In genomic region chr13:78431328-78431727, GRCh38 we compare ENCODE assay signal across 31 cellular contexts.
"Had no signal": no experiment of that assay in that cellular context is flagged by ENCODE, and none has a peak within 500 bp of the region (broad histone marks: within the 10 kb centered on the region; RNA-seq: fewer than 3 reads in every experiment).

No MANE protein-coding gene starts in this region.

- H3K4me1 ChIP-seq: Peyer's patch, SJSA1 had no signal

- H3K9me3 ChIP-seq: MG63, Peyer's patch, SJSA1 had no signal

- H3K9me3 Mint-ChIP-seq: activated CD4-positive, alpha-beta memory T cell treated with anti-CD3 and anti-CD28 coated beads for 36 hours; activated CD4-positive, alpha-beta T cell treated with anti-CD3 and anti-CD28 coated beads, Interleukin-2, amount 10 ng/mL, durations not matched to agents 7 days and 5 days; activated naive CD4-positive, alpha-beta T cell treated with anti-CD3 and anti-CD28 coated beads, Interleukin-2, amount 50 U/mL, for 72 hours; activated naive CD8-positive, alpha-beta T cell treated with anti-CD3 and anti-CD28 coated beads, Interleukin-2, amount 50 U/mL, for 24 hours; activated T-cell treated with anti-CD3 and anti-CD28 coated beads, Interleukin-2, amount 50 U/mL, for 4 hours; brain; IgD-negative memory B cell; T-cell had no signal

- H3K36me3 ChIP-seq: MG63, Peyer's patch, SJSA1 had no signal

- H3K27me3 ChIP-seq: MG63, Peyer's patch, SJSA1 had no signal

- H3K4me3 Mint-ChIP-seq: activated CD4-positive, alpha-beta memory T cell treated with anti-CD3 and anti-CD28 coated beads for 36 hours; activated CD4-positive, alpha-beta T cell treated with anti-CD3 and anti-CD28 coated beads, Interleukin-2, amount 10 ng/mL, durations not matched to agents 7 days and 5 days; activated naive CD8-positive, alpha-beta T cell treated with anti-CD3 and anti-CD28 coated beads, Interleukin-2, amount 50 U/mL, for 24 hours; activated T-cell treated with anti-CD3 and anti-CD28 coated beads, Interleukin-2, amount 50 U/mL, for 4 hours; central memory CD8-positive, alpha-beta T cell; IgD-negative memory B cell; T-cell had no signal

- H3K4me1 Mint-ChIP-seq: activated CD4-positive, alpha-beta T cell treated with anti-CD3 and anti-CD28 coated beads, Interleukin-2, amount 10 ng/mL, durations not matched to agents 7 days and 5 days; activated naive CD8-positive, alpha-beta T cell treated with anti-CD3 and anti-CD28 coated beads, Interleukin-2, amount 50 U/mL, for 24 hours; central memory CD8-positive, alpha-beta T cell; IgD-negative memory B cell; T-cell had no signal

- DNase-seq: activated CD4-positive, alpha-beta memory T cell treated with anti-CD3 and anti-CD28 coated beads for 36 hours; activated CD4-positive, alpha-beta T cell treated with anti-CD3 and anti-CD28 coated beads, Interleukin-2, amount 10 ng/mL, durations not matched to agents 7 days and 5 days; activated CD4-positive, CD25-positive, alpha-beta regulatory T cell; activated CD8-positive, alpha-beta memory T cell treated with anti-CD3 and anti-CD28 coated beads for 24 hours; activated effector memory CD4-positive, alpha-beta T cell treated with anti-CD3 and anti-CD28 coated beads, Interleukin-2, amount 50 U/mL, for 16 hours; activated naive CD4-positive, alpha-beta T cell treated with Interleukin-2 at 50 U/mL for 16 hours; activated naive CD8-positive, alpha-beta T cell treated with anti-CD3 and anti-CD28 coated beads, Interleukin-2, amount 50 U/mL, for 24 hours; activated T-cell treated with anti-CD3 and anti-CD28 coated beads, Interleukin-2, amount 50 U/mL, for 4 hours; amygdala; MG63; MV-4-11; NCI-H1092 treated with DMSO at 0.1 percent for 48 hours; NCI-H1417 treated with DMSO at 0.1 percent for 48 hours; NCI-H1694; NCI-H2029; NCI-H2171; NCI-H2227 treated with DMSO at 0.1 percent for 48 hours; NCI-H510A; NCI-H69; Peyer's patch; Right ventricle myocardium superior; T-cell; T-helper 2 cell; T1000 had no signal

- H3K4me2 ChIP-seq: KMS-11 had no signal

- H3K36me3 Mint-ChIP-seq: activated CD4-positive, alpha-beta memory T cell treated with anti-CD3 and anti-CD28 coated beads for 36 hours; activated naive CD4-positive, alpha-beta T cell treated with anti-CD3 and anti-CD28 coated beads, Interleukin-2, amount 50 U/mL, for 72 hours; brain; IgD-negative memory B cell; T-cell had no signal

- H3K27ac ChIP-seq: KMS-11, Peyer's patch, RWPE1, SJSA1 had no signal

- H3K27me3 Mint-ChIP-seq: activated CD4-positive, alpha-beta memory T cell treated with anti-CD3 and anti-CD28 coated beads for 36 hours; activated CD4-positive, alpha-beta T cell treated with anti-CD3 and anti-CD28 coated beads, Interleukin-2, amount 10 ng/mL, durations not matched to agents 7 days and 5 days; IgD-negative memory B cell had no signal

- H3K9ac ChIP-seq: KMS-11 had no signal

- H3K4me3 ChIP-seq: MG63, Peyer's patch, SJSA1 had no signal

- H3K27ac Mint-ChIP-seq: activated CD4-positive, alpha-beta memory T cell treated with anti-CD3 and anti-CD28 coated beads for 36 hours; activated CD4-positive, alpha-beta T cell treated with anti-CD3 and anti-CD28 coated beads, Interleukin-2, amount 10 ng/mL, durations not matched to agents 7 days and 5 days; activated naive CD4-positive, alpha-beta T cell treated with anti-CD3 and anti-CD28 coated beads, Interleukin-2, amount 50 U/mL, for 72 hours; activated naive CD8-positive, alpha-beta T cell treated with anti-CD3 and anti-CD28 coated beads, Interleukin-2, amount 50 U/mL, for 24 hours; brain; IgD-negative memory B cell; T-cell had no signal
